ENCODE assay signal across 18 cellular contexts in the genomic region with DNA sequence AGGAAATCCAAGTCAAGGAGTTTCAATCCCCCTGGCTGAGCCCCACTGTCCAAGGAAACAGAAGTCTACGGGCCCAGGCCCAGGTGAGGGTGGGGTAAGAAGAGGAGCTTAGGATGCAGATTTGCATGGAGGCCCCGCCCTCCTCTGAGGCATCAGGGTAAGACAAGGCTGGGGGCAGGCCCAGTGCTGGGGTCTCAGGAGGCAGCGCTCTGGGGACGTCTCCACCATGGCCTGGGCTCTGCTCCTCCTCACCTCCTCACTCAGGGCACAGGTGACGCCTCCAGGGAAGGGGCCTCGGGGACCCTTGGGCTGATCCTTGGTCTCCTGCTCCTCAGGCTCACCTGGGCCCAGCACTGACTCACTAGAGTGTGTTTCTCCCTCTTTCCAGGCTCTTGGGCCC. TPM values are rescaled to one million over a fixed set of nuclear protein-coding genes. Genes with fewer than 3 reads are reported as not detected.
"Had no signal": no experiment of that assay in that cellular context is flagged by ENCODE, and none has a peak within 500 bp of the region (broad histone marks: within the 10 kb centered on the region; RNA-seq: fewer than 3 reads in every experiment).

No MANE protein-coding gene starts in this region.

- H3K27me3 Mint-ChIP-seq: natural killer cell treated with Interleukin-12 subunit alpha and Interleukin-12 subunit beta and Interleukin-15 and Interleukin-18, amount 100 ng/mL, for 72 hours had no signal

- H3K36me3 Mint-ChIP-seq: activated naive CD4-positive, alpha-beta T cell treated with anti-CD3 and anti-CD28 coated beads, Interleukin-2, amount 10 ng/mL, durations not matched to agents 7 days and 5 days; natural killer cell treated with Interleukin-12 subunit alpha and Interleukin-12 subunit beta and Interleukin-15 and Interleukin-18, amount 100 ng/mL, for 72 hours; stimulated activated effector memory CD8-positive, alpha-beta T cell treated with anti-CD3 and anti-CD28 coated beads, Interleukin-12 subunit alpha, Interleukin-12 subunit beta, amount 100 ng/mL, for 72 hours had no signal

- H3K4me1 Mint-ChIP-seq: activated naive CD4-positive, alpha-beta T cell treated with anti-CD3 and anti-CD28 coated beads, Interleukin-2, amount 10 ng/mL, durations not matched to agents 7 days and 5 days; endodermal cell had no signal

- H3K9ac ChIP-seq: parathyroid adenoma had no signal

- H3K4me3 Mint-ChIP-seq: activated naive CD4-positive, alpha-beta T cell treated with anti-CD3 and anti-CD28 coated beads, Interleukin-2, amount 10 ng/mL, durations not matched to agents 7 days and 5 days; endodermal cell; natural killer cell treated with Interleukin-12 subunit alpha and Interleukin-12 subunit beta and Interleukin-15 and Interleukin-18, amount 100 ng/mL, for 72 hours; stimulated activated effector memory CD8-positive, alpha-beta T cell treated with anti-CD3 and anti-CD28 coated beads, Interleukin-12 subunit alpha, Interleukin-12 subunit beta, amount 100 ng/mL, for 72 hours had no signal

- H3K79me2 ChIP-seq: parathyroid adenoma had no signal

- H3K36me3 ChIP-seq: heart right ventricle, stomach, suprapubic skin, tibial nerve had no signal

- H3K4me3 ChIP-seq: coronary artery, heart right ventricle, stomach, suprapubic skin, tibial nerve had no signal

- H2AFZ ChIP-seq: parathyroid adenoma had no signal

- H3K27ac ChIP-seq: coronary artery, heart right ventricle, parathyroid adenoma, stomach, suprapubic skin, tibial nerve had no signal

- H3K4me1 ChIP-seq: heart right ventricle, parathyroid adenoma, stomach, suprapubic skin, tibial nerve had no signal

- H3K9me3 Mint-ChIP-seq: activated naive CD4-positive, alpha-beta T cell treated with anti-CD3 and anti-CD28 coated beads, Interleukin-2, amount 10 ng/mL, durations not matched to agents 7 days and 5 days; endodermal cell; natural killer cell treated with Interleukin-12 subunit alpha and Interleukin-12 subunit beta and Interleukin-15 and Interleukin-18, amount 100 ng/mL, for 72 hours; stimulated activated effector memory CD8-positive, alpha-beta T cell treated with anti-CD3 and anti-CD28 coated beads, Interleukin-12 subunit alpha, Interleukin-12 subunit beta, amount 100 ng/mL, for 72 hours had no signal

- H3K27ac Mint-ChIP-seq: activated naive CD4-positive, alpha-beta T cell treated with anti-CD3 and anti-CD28 coated beads, Interleukin-2, amount 10 ng/mL, durations not matched to agents 7 days and 5 days; endodermal cell; natural killer cell treated with Interleukin-12 subunit alpha and Interleukin-12 subunit beta and Interleukin-15 and Interleukin-18, amount 100 ng/mL, for 72 hours had no signal

- DNase-seq: amygdala, cerebellar nuclear complex, heart right ventricle, left cardiac atrium, midbrain, nucleus accumbens, stomach had no signal

- H3K9me3 ChIP-seq: heart right ventricle, stomach, suprapubic skin, tibial nerve had no signal

- ATAC-seq: left cardiac atrium had no signal

RNA-seq across cellular contexts. Expression of a gene that starts 31.3 kb away (rescaled TPM):
- total RNA-seq: activated CD8-positive, alpha-beta memory T cell treated with anti-CD3 and anti-CD28 coated beads for 36 hours; endodermal cell; fibroblast of villous mesenchyme; pulmonary artery endothelial cell; suprapubic skin had no signal
